Comparison of ENCODE assay signal across 10 cellular contexts in genomic region chr5:123700624-123701023, GRCh38.
DNase-seq lines count a peak whose midpoint lies in the region; ATAC-seq, FAIRE-seq and TF ChIP-seq lines count a peak whose summit lies in the region.
"Had no signal": no experiment of that assay in that cellular context is flagged by ENCODE, and none has a peak within 500 bp of the region (broad histone marks: within the 10 kb centered on the region; RNA-seq: fewer than 3 reads in every experiment).

No MANE protein-coding gene starts in this region.

- H3K27ac ChIP-seq in SK-N-SH (ENCODE audit: low read depth in 2 of 2, low read length in 1 of 2): peak overlapping the region; percentile 61 to 95
- H3K27ac ChIP-seq in rectal smooth muscle tissue (ENCODE audit: low read depth, low read length): peak overlapping the region; percentile 82
- no peak overlapping the region for H3K27ac ChIP-seq in effector memory CD4-positive, alpha-beta T cell (ENCODE audit: insufficient read depth, low read length, poor library complexity, severe bottlenecking)
- no peak overlapping the region for H3K27ac ChIP-seq in HepG2 (ENCODE audit: extremely low read length, insufficient read depth, low read length)

- peak overlapping the region; percentile 1 to 17; a peak in 1 of 4 replicates for H3K4me3 ChIP-seq in SK-N-SH (ENCODE audit: low read depth in 2 of 2, low read length in 1 of 2)
- H3K4me3 ChIP-seq in foreskin fibroblast (ENCODE audit: low read depth in 1 of 2, low read length in 2 of 2): no peak overlapping the region
- no peak overlapping the region for H3K4me3 ChIP-seq in rectal smooth muscle tissue (ENCODE audit: low read length)
- H3K4me3 ChIP-seq in effector memory CD4-positive, alpha-beta T cell (ENCODE audit: insufficient read depth, low read depth, low read length, poor library complexity, severe bottlenecking): no peak overlapping the region
- H3K4me3 ChIP-seq in HepG2 (replicated peaks in 1 of 3; ENCODE audit: insufficient read depth in 1 of 3, low read depth in 2 of 3, low read length in 3 of 3): no peak overlapping the region

- in situ Hi-C loops in HepG2 (cut with HindIII; ENCODE audit: extremely low pct_ligation_motif_present, low pct_unique_long_range_greater_than_20kb): no loop called here

- H3K27me3 ChIP-seq in SK-N-SH (ENCODE audit: insufficient read depth): no peaks in the 10 kb centered on the region
- no peaks in the 10 kb centered on the region for H3K27me3 ChIP-seq in rectal smooth muscle tissue (ENCODE audit: control insufficient read depth, insufficient read depth, low read length)
- no peaks in the 10 kb centered on the region for H3K27me3 ChIP-seq in effector memory CD4-positive, alpha-beta T cell (replicated peaks; ENCODE audit: control insufficient read depth, insufficient read depth, low read length, poor library complexity, severe bottlenecking)
- H3K27me3 ChIP-seq in HepG2 (ENCODE audit: control insufficient read depth in 1 of 2, insufficient read depth in 2 of 2, low read length in 2 of 2): no peaks in the 10 kb centered on the region; a peak in 1 of 5 replicates

- POLR2A ChIA-PET in SK-N-SH (lab: Yijun Ruan, JAX): no interaction called here
- POLR2A ChIA-PET in HepG2 (lab: Yijun Ruan, JAX): no interaction called here

- no peaks in the 10 kb centered on the region for H3K9me3 ChIP-seq in SK-N-SH
- H3K9me3 ChIP-seq in effector memory CD4-positive, alpha-beta T cell (ENCODE audit: control insufficient read depth, low read length): no peaks in the 10 kb centered on the region
- H3K9me3 ChIP-seq in HepG2 (ENCODE audit: low read length): no peaks in the 10 kb centered on the region

- no peaks in the 10 kb centered on the region for H4K20me1 ChIP-seq in SK-N-SH (ENCODE audit: insufficient read depth)
- H4K20me1 ChIP-seq in HepG2 (ENCODE audit: insufficient read depth, low read length): no peaks in the 10 kb centered on the region

- no peak for TF ChIP-seq POLR2A in HepG2 (IDR thresholded peaks at IDR 0.05; ENCODE audit: insufficient read depth in 1 of 2, low read depth in 2 of 2, low read length in 2 of 2)

- H3K79me2 ChIP-seq in SK-N-SH (ENCODE audit: insufficient read depth) (no peaks in the 10 kb centered on the region), HepG2 (ENCODE audit: insufficient read depth, low read length) (no peaks in the 10 kb centered on the region)

- intact Hi-C loops in HepG2 (cut with micrococcal nuclease; ENCODE audit: unreplicated experiment): no loop called here

- peaks cover 0 to 21% of the 10 kb centered on the region in 2 experiments; a peak in 3 of 4 replicates for H3K4me1 ChIP-seq in SK-N-SH (ENCODE audit: control insufficient read depth in 1 of 2, insufficient read depth in 2 of 2, low read depth in 1 of 2, low read length in 1 of 2)
- peaks cover 23% of the 10 kb centered on the region for H3K4me1 ChIP-seq in rectal smooth muscle tissue (ENCODE audit: control insufficient read depth, insufficient read depth, low read length)
- H3K4me1 ChIP-seq in effector memory CD4-positive, alpha-beta T cell (ENCODE audit: control insufficient read depth, insufficient read depth, low read length, poor library complexity, severe bottlenecking): no peaks in the 10 kb centered on the region
- no peaks in the 10 kb centered on the region for H3K4me1 ChIP-seq in HepG2 (ENCODE audit: insufficient read depth, low read length)

- 2% methylated on average over 4 of the region's 4 CpGs for WGBS in SK-N-SH (ENCODE audit: low lambda C conversion rate)
- WGBS in HepG2 (ENCODE audit: low lambda C conversion rate): 2% methylated on average over 4 of the region's 4 CpGs

- no TSS peak for BruUV-seq in HepG2 (replicated peaks; lab: Mats Ljungman, UMichigan)

- DNase-seq in Daoy (ENCODE audit: low read depth) (peak; percentile 91), SK-N-SH (no peak), foreskin fibroblast (peak; percentile 89), NCI-H187 treated with DMSO at 0.1 percent for 48 hours (lab: John Stamatoyannopoulos, UW) (no peak), HepG2 (ENCODE audit: low spot score) (no peak)
- DNase-seq in effector memory CD4-positive, alpha-beta T cell: no peak
- DNase-seq: naive B cell, NCI-H1105 treated with DMSO at 0.1 percent for 48 hours had no signal

- no peaks in the 10 kb centered on the region for H3K9me2 ChIP-seq in SK-N-SH

- no peak for ATAC-seq in HG03342 (IDR thresholded peaks at IDR 0.05; ENCODE audit: unreplicated experiment)
- no peak for ATAC-seq in HepG2

- H3K36me3 ChIP-seq in SK-N-SH (replicated peaks in 1 of 2; ENCODE audit: control insufficient read depth in 1 of 2, insufficient read depth in 2 of 2, low read length in 1 of 2): no peaks in the 10 kb centered on the region
- no peaks in the 10 kb centered on the region for H3K36me3 ChIP-seq in rectal smooth muscle tissue (ENCODE audit: control insufficient read depth, insufficient read depth, low read length)
- H3K36me3 ChIP-seq in effector memory CD4-positive, alpha-beta T cell (ENCODE audit: control insufficient read depth, insufficient read depth, low read length): no peaks in the 10 kb centered on the region
- H3K36me3 ChIP-seq in HepG2 (replicated peaks in 1 of 2; ENCODE audit: control insufficient read depth in 1 of 2, insufficient read depth in 2 of 2, low read length in 2 of 2): no peaks in the 10 kb centered on the region

- H3K4me2 ChIP-seq in SK-N-SH (peak overlapping the region; percentile 56; the same call in 1 of the 2 replicates), HepG2 (ENCODE audit: low read depth, low read length) (no peak overlapping the region)

- TF ChIP-seq CTCF in SK-N-SH (IDR thresholded peaks at IDR 0.05): no peak
- TF ChIP-seq CTCF in foreskin fibroblast (IDR thresholded peaks at IDR 0.05; ENCODE audit: low read depth, low read length): no peak
- TF ChIP-seq CTCF in HepG2 (CRISPR knock-in tag; IDR thresholded peaks at IDR 0.05): no peak

- H3F3A ChIP-seq in SK-N-SH (replicated peaks; ENCODE audit: insufficient read depth): peaks cover 15% of the 10 kb centered on the region

- CTCF ChIA-PET in SK-N-SH (lab: Yijun Ruan, JAX): no interaction called here
- CTCF ChIA-PET in HepG2 (lab: Yijun Ruan, JAX; ENCODE audit: low intra/inter-chr PET ratio, low total read pairs): no interaction called here

- H3K9ac ChIP-seq in SK-N-SH (peak overlapping the region; percentile 64), rectal smooth muscle tissue (ENCODE audit: low read length) (no peak overlapping the region), HepG2 (ENCODE audit: insufficient read depth, low read depth, low read length) (no peak overlapping the region)

- TF ChIP-seq EP300 in SK-N-SH (IDR thresholded peaks at IDR 0.05; ENCODE audit: borderline replicate concordance in 1 of 2, low read depth in 1 of 2, low read length in 1 of 2) (peak in 1 of 2 experiments; percentile 82; a peak in 2 of 4 replicates), HepG2 (IDR thresholded peaks at IDR 0.05; ENCODE audit: low read depth in 2 of 2, low read length in 2 of 2) (no peak), HepG2 (CRISPR knock-in tag; IDR thresholded peaks at IDR 0.05; ENCODE audit: borderline replicate concordance) (no peak)

- H2AFZ ChIP-seq in SK-N-SH (ENCODE audit: low read depth) (peak overlapping the region; percentile 19; the same call in 1 of the 2 replicates), HepG2 (ENCODE audit: low read length) (no peak overlapping the region)

- TF ChIP-seq RAD21 in SK-N-SH (IDR thresholded peaks at IDR 0.05; ENCODE audit: low read length) (no peak), HepG2 (CRISPR knock-in tag; IDR thresholded peaks at IDR 0.05) (no peak)

- FAIRE-seq in HepG2 (lab: Jason Lieb, UNC): no peak

TF ChIP-seq in SK-N-SH, 30 proteins besides CTCF, POLR2A, EP300 and RAD21 (continues in another document):
- TF ChIP-seq IRF3 (IDR thresholded peaks at IDR 0.05; ENCODE audit: low read depth, low read length) (no peak), YY1 (IDR thresholded peaks at IDR 0.05; ENCODE audit: low read depth) (peak; percentile 48; the same call in 1 of the 2 replicates), ELF1 (IDR thresholded peaks at IDR 0.05) (0 out of 2 replicates have a peak, but pooled peaks have one; percentile 26), RFX5 (IDR thresholded peaks at IDR 0.05; ENCODE audit: low read length) (no peak), MEF2A (IDR thresholded peaks at IDR 0.05; ENCODE audit: borderline replicate concordance, low read depth) (no peak), JUND (IDR thresholded peaks at IDR 0.05) (peak; percentile 92), FOXJ3 (CRISPR knock-in tag; IDR thresholded peaks at IDR 0.05) (no peak)

TF ChIP-seq in HepG2, 621 proteins besides CTCF, POLR2A, EP300 and RAD21 (continues in another document):
- TF ChIP-seq ATF6 (CRISPR knock-in tag; conservative IDR thresholded peaks at IDR 0.05) (no peak), GFI1 (CRISPR knock-in tag; IDR thresholded peaks at IDR 0.05; ENCODE audit: borderline replicate concordance) (no peak), ZNF768 (CRISPR knock-in tag; IDR thresholded peaks at IDR 0.05) (no peak), POLR2G (IDR thresholded peaks at IDR 0.05; ENCODE audit: low read depth, low read length) (no peak)
- TF ChIP-seq, protein P1, sequence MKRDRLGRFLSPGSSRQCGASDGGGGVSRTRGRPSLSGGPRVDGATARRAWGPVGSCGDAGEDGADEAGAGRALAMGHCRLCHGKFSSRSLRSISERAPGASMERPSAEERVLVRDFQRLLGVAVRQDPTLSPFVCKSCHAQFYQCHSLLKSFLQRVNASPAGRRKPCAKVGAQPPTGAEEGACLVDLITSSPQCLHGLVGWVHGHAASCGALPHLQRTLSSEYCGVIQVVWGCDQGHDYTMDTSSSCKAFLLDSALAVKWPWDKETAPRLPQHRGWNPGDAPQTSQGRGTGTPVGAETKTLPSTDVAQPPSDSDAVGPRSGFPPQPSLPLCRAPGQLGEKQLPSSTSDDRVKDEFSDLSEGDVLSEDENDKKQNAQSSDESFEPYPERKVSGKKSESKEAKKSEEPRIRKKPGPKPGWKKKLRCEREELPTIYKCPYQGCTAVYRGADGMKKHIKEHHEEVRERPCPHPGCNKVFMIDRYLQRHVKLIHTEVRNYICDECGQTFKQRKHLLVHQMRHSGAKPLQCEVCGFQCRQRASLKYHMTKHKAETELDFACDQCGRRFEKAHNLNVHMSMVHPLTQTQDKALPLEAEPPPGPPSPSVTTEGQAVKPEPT (CRISPR knock-in tag; IDR thresholded peaks at IDR 0.05; ENCODE audit: low read depth): no peak

Comparison
In these comparisons a context has a peak if more than half of its experiments do, and no peak if none do; other contexts are left out.
1. DNase-seq: peak in Daoy (single experiment) and foreskin fibroblast (2 of 2); none in SK-N-SH (single experiment), effector memory CD4-positive, alpha-beta T cell (0 of 3), NCI-H187 treated with DMSO at 0.1 percent for 48 hours (single experiment) and HepG2 (single experiment).
2. H3K27ac ChIP-seq: peak in SK-N-SH (2 of 2) and rectal smooth muscle tissue (single experiment); none in effector memory CD4-positive, alpha-beta T cell (single experiment) and HepG2 (single experiment).
3. H3K4me3 ChIP-seq: peak in SK-N-SH (2 of 2); none in foreskin fibroblast (0 of 2), rectal smooth muscle tissue (single experiment), effector memory CD4-positive, alpha-beta T cell (single experiment) and HepG2 (0 of 3).